In the genomic region with DNA sequence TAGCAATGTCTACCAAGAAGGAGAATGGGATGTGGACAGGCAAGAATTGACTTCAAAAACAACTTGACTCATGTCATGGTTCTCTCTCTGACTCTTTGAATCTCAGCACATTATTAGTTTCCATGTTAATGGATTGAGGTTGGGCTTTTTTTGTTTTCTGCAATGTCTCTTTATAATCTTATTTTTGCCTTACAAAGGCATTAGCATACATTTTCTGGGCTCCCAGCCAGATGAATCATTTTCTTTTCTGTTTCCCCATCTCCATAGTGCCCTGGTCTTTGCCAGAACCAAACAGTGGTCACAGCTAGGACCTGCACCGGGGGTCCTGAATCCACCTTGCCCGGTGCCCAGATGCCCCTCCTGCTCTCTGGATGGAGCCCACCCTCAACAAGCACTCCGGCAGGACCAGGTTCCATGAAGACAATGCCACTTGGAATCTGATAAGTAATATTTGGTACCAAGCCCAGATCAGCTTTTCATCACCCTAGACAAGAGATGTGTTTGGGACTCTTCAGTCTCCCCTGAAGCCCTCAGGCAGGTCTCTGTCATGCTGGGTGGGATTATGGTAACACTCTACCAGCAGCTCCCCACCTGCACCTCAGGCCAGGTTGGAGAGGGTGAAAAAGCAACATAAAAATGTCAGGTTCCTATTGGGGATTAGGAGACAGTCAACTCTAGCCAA, we compare ENCODE assay signal across 14 cellular contexts.
DNase-seq lines count a peak whose midpoint lies in the region; ATAC-seq and TF ChIP-seq lines count a peak whose summit lies in the region.
"Had no signal": no experiment of that assay in that cellular context is flagged by ENCODE, and none has a peak within 500 bp of the region (broad histone marks: within the 10 kb centered on the region; RNA-seq: fewer than 3 reads in every experiment).

No MANE protein-coding gene starts in this region.

- H3K27me3 Mint-ChIP-seq in HFFc6 (ENCODE audit: insufficient read depth), result peaks cover 2% of the 10 kb centered on the region; the same call in 1 of the 2 replicates
- peaks cover 17 to 29% of the 10 kb centered on the region in 2 donors for H3K27me3 Mint-ChIP-seq in natural killer cell treated with Interleukin-12 subunit alpha and Interleukin-12 subunit beta and Interleukin-15 and Interleukin-18, amount 100 ng/mL, for 72 hours

- TF ChIP-seq CTCF in AG04449 (IDR thresholded peaks at IDR 0.05; ENCODE audit: insufficient read depth, low read length, missing control alignments) (no peak), HFFc6 (IDR thresholded peaks at IDR 0.05) (no peak), SK-N-SH (IDR thresholded peaks at IDR 0.05) (no peak), foreskin fibroblast (IDR thresholded peaks at IDR 0.05; ENCODE audit: low read depth, low read length) (no peak)

- no peak for TF ChIP-seq EP300 in SK-N-SH (IDR thresholded peaks at IDR 0.05; ENCODE audit: borderline replicate concordance in 1 of 2, low read depth in 1 of 2, low read length in 1 of 2)

- H3K27ac Mint-ChIP-seq in HFFc6, result no peak overlapping the region
- no peak overlapping the region for H3K27ac Mint-ChIP-seq in natural killer cell treated with Interleukin-12 subunit alpha and Interleukin-12 subunit beta and Interleukin-15 and Interleukin-18, amount 100 ng/mL, for 72 hours
- H3K27ac Mint-ChIP-seq: CD14-positive monocyte had no signal

- no peaks in the 10 kb centered on the region for H3F3A ChIP-seq in SK-N-SH (replicated peaks; ENCODE audit: insufficient read depth)

- H3K27me3 ChIP-seq in SK-N-SH (ENCODE audit: insufficient read depth), result no peaks in the 10 kb centered on the region
- H3K27me3 ChIP-seq: ovary had no signal

- no peaks in the 10 kb centered on the region for H3K9me3 ChIP-seq in SK-N-SH
- H3K9me3 ChIP-seq: ovary had no signal

- H3K4me2 ChIP-seq in SK-N-SH, result no peak overlapping the region

- peaks cover 63% of the 10 kb centered on the region for H3K9me3 Mint-ChIP-seq in HFFc6
- no peaks in the 10 kb centered on the region for H3K9me3 Mint-ChIP-seq in natural killer cell treated with Interleukin-12 subunit alpha and Interleukin-12 subunit beta and Interleukin-15 and Interleukin-18, amount 100 ng/mL, for 72 hours

- H3K4me3 Mint-ChIP-seq in HFFc6, result no peak overlapping the region
- no peak overlapping the region for H3K4me3 Mint-ChIP-seq in natural killer cell treated with Interleukin-12 subunit alpha and Interleukin-12 subunit beta and Interleukin-15 and Interleukin-18, amount 100 ng/mL, for 72 hours
- H3K4me3 Mint-ChIP-seq: CD14-positive monocyte had no signal

- H2AFZ ChIP-seq in SK-N-SH (ENCODE audit: low read depth), result no peak overlapping the region

- DNase-seq in AG04449 (ENCODE audit: low read depth, low spot score) (peak; percentile 38), HFFc6 (peak; percentile 3), SK-N-SH (peak; percentile 69), foreskin fibroblast (peak; percentile 49 to 63), NCI-H526 treated with DMSO at 0.1 percent for 48 hours (lab: John Stamatoyannopoulos, UW) (no peak), cardiac septum (ENCODE audit: low spot score) (no peak)
- no peak for DNase-seq in natural killer cell treated with Interleukin-12 subunit alpha and Interleukin-12 subunit beta and Interleukin-15 and Interleukin-18, amount 100 ng/mL, for 72 hours (ENCODE audit: low spot score)
- DNase-seq: activated CD8-positive, alpha-beta memory T cell treated with anti-CD3 and anti-CD28 coated beads, Interleukin-2, amount 50 U/mL, for 4 hours; cerebellar nuclear complex; NCI-H1694 treated with DMSO at 0.1 percent for 48 hours; T-helper 1 cell had no signal

- intact Hi-C loops in cardiac septum (cut with DNase I), result no loop called here

- ATAC-seq in natural killer cell treated with Interleukin-12 subunit alpha and Interleukin-12 subunit beta and Interleukin-15 and Interleukin-18, amount 100 ng/mL, for 72 hours, result no peak
- ATAC-seq in GM18868 (IDR thresholded peaks at IDR 0.05; ENCODE audit: unreplicated experiment), result no peak

- no peaks in the 10 kb centered on the region; the same call in 1 of the 2 replicates for H3K36me3 Mint-ChIP-seq in HFFc6 (ENCODE audit: low read depth)
- no peaks in the 10 kb centered on the region for H3K36me3 Mint-ChIP-seq in natural killer cell treated with Interleukin-12 subunit alpha and Interleukin-12 subunit beta and Interleukin-15 and Interleukin-18, amount 100 ng/mL, for 72 hours
- H3K36me3 Mint-ChIP-seq: CD14-positive monocyte had no signal

- POLR2A ChIA-PET in AG04449 (lab: Yijun Ruan, JAX), result no interaction called here
- POLR2A ChIA-PET in SK-N-SH (lab: Yijun Ruan, JAX), result no interaction called here

- CTCF ChIA-PET in AG04449 (lab: Yijun Ruan, JAX), result interaction anchor here (0.8 kb wide), 1 partner anchor 569 kb away, joined by 3 read pairs; no protein-coding TSS in a partner anchor
- CTCF ChIA-PET in SK-N-SH (lab: Yijun Ruan, JAX), result interaction anchor here (0.6 to 1.5 kb wide), 4 partner anchors 11 to 568 kb away, joined by 3 to 7 read pairs (median 3); no protein-coding TSS in a partner anchor

- H3K9ac ChIP-seq in SK-N-SH, result no peak overlapping the region

- H3K27ac ChIP-seq in SK-N-SH (ENCODE audit: low read depth in 2 of 2, low read length in 1 of 2), result peak overlapping the region; percentile 53 to 77; a peak in 3 of 4 replicates
- H3K27ac ChIP-seq: ovary had no signal

- no peak for TF ChIP-seq RAD21 in SK-N-SH (IDR thresholded peaks at IDR 0.05; ENCODE audit: low read length)

- peaks cover 9 to 12% of the 10 kb centered on the region in 2 experiments; a peak in 2 of 4 replicates for H3K4me1 ChIP-seq in SK-N-SH (ENCODE audit: control insufficient read depth in 1 of 2, insufficient read depth in 2 of 2, low read depth in 1 of 2, low read length in 1 of 2)

- 2% methylated on average over 3 of the region's 3 CpGs for WGBS in SK-N-SH (ENCODE audit: low lambda C conversion rate)

- H3K4me1 Mint-ChIP-seq in HFFc6 (ENCODE audit: low read depth), result no peaks in the 10 kb centered on the region
- no peaks in the 10 kb centered on the region for H3K4me1 Mint-ChIP-seq in natural killer cell treated with Interleukin-12 subunit alpha and Interleukin-12 subunit beta and Interleukin-15 and Interleukin-18, amount 100 ng/mL, for 72 hours (ENCODE audit: low read depth in 2 of 2)
- H3K4me1 Mint-ChIP-seq: CD14-positive monocyte had no signal

- no peaks in the 10 kb centered on the region for H3K79me2 ChIP-seq in SK-N-SH (ENCODE audit: insufficient read depth)

- no peaks in the 10 kb centered on the region for H3K36me3 ChIP-seq in SK-N-SH (replicated peaks in 1 of 2; ENCODE audit: control insufficient read depth in 1 of 2, insufficient read depth in 2 of 2, low read length in 1 of 2)
- H3K36me3 ChIP-seq: ovary had no signal

- H3K4me3 ChIP-seq in AG04449 (ENCODE audit: low read depth, low read length) (no peak overlapping the region), SK-N-SH (ENCODE audit: low read depth in 2 of 2, low read length in 1 of 2) (no peak overlapping the region), foreskin fibroblast (ENCODE audit: low read depth in 1 of 2, low read length in 2 of 2) (no peak overlapping the region)
- H3K4me3 ChIP-seq: ovary had no signal

- H4K20me1 ChIP-seq in SK-N-SH (ENCODE audit: insufficient read depth), result no peaks in the 10 kb centered on the region

- no peaks in the 10 kb centered on the region for H3K9me2 ChIP-seq in SK-N-SH

TF ChIP-seq in SK-N-SH, 30 proteins besides CTCF, POLR2A, EP300 and RAD21:
- TF ChIP-seq NFIC (IDR thresholded peaks at IDR 0.05; ENCODE audit: borderline replicate concordance), result peak; percentile 54; the same call in 1 of the 2 replicates
- no peak for TF ChIP-seq SIN3A (IDR thresholded peaks at IDR 0.05; ENCODE audit: borderline replicate concordance, low read depth, low read length)
- TF ChIP-seq FOSL2 (IDR thresholded peaks at IDR 0.05; ENCODE audit: borderline replicate concordance, low read depth), result peak; percentile 14; the same call in 1 of the 2 replicates

Comparison
In these comparisons a context has a peak if more than half of its experiments do, and no peak if none do; other contexts are left out.
1. DNase-seq: peak in AG04449 (single experiment), HFFc6 (single experiment), SK-N-SH (single experiment) and foreskin fibroblast (2 of 2); none in NCI-H526 treated with DMSO at 0.1 percent for 48 hours (single experiment), cardiac septum (single experiment) and natural killer cell treated with Interleukin-12 subunit alpha and Interleukin-12 subunit beta and Interleukin-15 and Interleukin-18, amount 100 ng/mL, for 72 hours (single experiment).